31 cellular contexts compared by ENCODE assay signal in genomic region chr2:103268841-103269498, GRCh38.
"Had no signal": no experiment of that assay in that cellular context is flagged by ENCODE, and none has a peak within 500 bp of the region (broad histone marks: within the 10 kb centered on the region; RNA-seq: fewer than 3 reads in every experiment).

No MANE protein-coding gene starts in this region.

- H3K27ac ChIP-seq: adrenal gland, ascending aorta, breast epithelium, cardiac muscle cell, coronary artery, dorsolateral prefrontal cortex, WERI-Rb-1 had no signal

- DNase-seq: activated B cell treated with CpG ODN at 0.5 μM for 24 hours; activated CD4-positive, alpha-beta T cell treated with anti-CD3 and anti-CD28 coated beads for 48 hours; activated CD4-positive, alpha-beta T cell treated with anti-CD3 and anti-CD28 coated beads, Interleukin-2, amount 50 U/mL, for 1 hour; activated CD4-positive, alpha-beta T cell treated with anti-CD3 and anti-CD28 coated beads, Interleukin-2, amount 50 U/mL, for 48 hours; activated CD8-positive, alpha-beta memory T cell treated with anti-CD3 and anti-CD28 coated beads, Interleukin-2, amount 10 ng/mL, durations not matched to agents 7 days and 5 days; activated CD8-positive, alpha-beta memory T cell treated with anti-CD3 and anti-CD28 coated beads, Interleukin-2, amount 50 U/mL, for 4 hours; activated CD8-positive, alpha-beta T cell treated with anti-CD3 and anti-CD28 coated beads for 36 hours; activated effector memory CD4-positive, alpha-beta T cell treated with anti-CD3 and anti-CD28 coated beads, Interleukin-2, amount 50 U/mL, for 16 hours; activated naive CD4-positive, alpha-beta T cell treated with anti-CD3 and anti-CD28 coated beads for 36 hours; activated naive CD8-positive, alpha-beta T cell treated with anti-CD3 and anti-CD28 coated beads for 36 hours; activated naive CD8-positive, alpha-beta T cell treated with anti-CD3 and anti-CD28 coated beads, Interleukin-2, amount 50 U/mL, for 24 hours; activated T-cell treated with anti-CD3 and anti-CD28 coated beads, Interleukin-2, amount 50 U/mL, for 1 hour; activated T-cell treated with anti-CD3 and anti-CD28 coated beads, Interleukin-2, amount 50 U/mL, for 48 hours; adrenal gland; central memory CD4-positive, alpha-beta T cell; cerebellar nuclear complex; dorsolateral prefrontal cortex; effector memory CD4-positive, alpha-beta T cell; endodermal cell; foreskin fibroblast; head of caudate nucleus; T-helper 1 cell; T-helper 17 cell; T1000; WERI-Rb-1 had no signal

- H3K4me1 ChIP-seq: adrenal gland, ascending aorta, breast epithelium had no signal

- H3K27me3 ChIP-seq: adrenal gland, ascending aorta, cardiac muscle cell had no signal

- H3K36me3 ChIP-seq: adrenal gland, ascending aorta, breast epithelium, cardiac muscle cell, WERI-Rb-1 had no signal

- ATAC-seq: activated CD4-positive, CD25-positive, alpha-beta regulatory T cell treated with anti-CD3 and anti-CD28 coated beads, Interleukin-2, amount 50 U/mL, for 24 hours; activated CD8-positive, alpha-beta memory T cell treated with anti-CD3 and anti-CD28 coated beads, Interleukin-2, amount 10 ng/mL, durations not matched to agents 7 days and 5 days; activated CD8-positive, alpha-beta T cell treated with anti-CD3 and anti-CD28 coated beads for 36 hours; activated naive CD8-positive, alpha-beta T cell treated with anti-CD3 and anti-CD28 coated beads, Interleukin-2, amount 50 U/mL, for 24 hours; esophagus mucosa; T-helper 17 cell had no signal

- H3K4me3 ChIP-seq: adrenal gland, ascending aorta, breast epithelium, cardiac muscle cell, coronary artery, dorsolateral prefrontal cortex had no signal
